Comparison of ENCODE assay signal across 6 cellular contexts in genomic region chr1:47886141-47886540, GRCh38.
"Had no signal": no experiment of that assay in that cellular context is flagged by ENCODE, and none has a peak within 500 bp of the region (broad histone marks: within the 10 kb centered on the region; RNA-seq: fewer than 3 reads in every experiment).

No MANE protein-coding gene starts in this region.

- ATAC-seq: GM23338 had no signal

- DNase-seq: H9, HCEC 1CT, HFFc6, IMR-90 had no signal

- H3K27ac Mint-ChIP-seq: GM23338, H9, HFFc6 had no signal

- H3K9me3 Mint-ChIP-seq: GM23338, H9 had no signal

- H3K4me3 Mint-ChIP-seq: GM23338, H9, HFFc6 had no signal

- H3K4me3 ChIP-seq: GM23338 had no signal

- H3K27ac ChIP-seq: HL-60 had no signal
